ENCODE assay signal across 12 cellular contexts in genomic region chr1:243507001-243507671, GRCh38.
DNase-seq lines count a peak whose midpoint lies in the region; ATAC-seq and TF ChIP-seq lines count a peak whose summit lies in the region.
"Had no signal": no experiment of that assay in that cellular context is flagged by ENCODE, and none has a peak within 500 bp of the region (broad histone marks: within the 10 kb centered on the region; RNA-seq: fewer than 3 reads in every experiment).

No MANE protein-coding gene starts in this region.

- H3K4me1 ChIP-seq in endodermal cell (ENCODE audit: control insufficient read depth, insufficient read depth, low read length), result no peaks in the 10 kb centered on the region
- no peaks in the 10 kb centered on the region for H3K4me1 ChIP-seq in psoas muscle
- H3K4me1 ChIP-seq: parathyroid adenoma, upper lobe of right lung had no signal

- H3K9ac ChIP-seq in endodermal cell (ENCODE audit: extremely low read depth, low read length, poor library complexity, severe bottlenecking), result no peak overlapping the region
- H3K9ac ChIP-seq: parathyroid adenoma had no signal

- no peaks in the 10 kb centered on the region for H3K27me3 Mint-ChIP-seq in endodermal cell (ENCODE audit: insufficient read depth)

- H3K27ac ChIP-seq in endodermal cell (ENCODE audit: low read depth, low read length), result peak overlapping the region; percentile 52
- H3K27ac ChIP-seq in psoas muscle, result no peak overlapping the region
- H3K27ac ChIP-seq: parathyroid adenoma, upper lobe of right lung had no signal

- H3K36me3 ChIP-seq in endodermal cell (ENCODE audit: control insufficient read depth, insufficient read depth, low read length), result no peaks in the 10 kb centered on the region
- peaks cover 0 to 15% of the 10 kb centered on the region in 2 donors for H3K36me3 ChIP-seq in psoas muscle (ENCODE audit: insufficient read depth in 1 of 2, low read depth in 1 of 2)

- H3K27me3 ChIP-seq in endodermal cell (ENCODE audit: control insufficient read depth, insufficient read depth, low read length, poor library complexity, severe bottlenecking) (no peaks in the 10 kb centered on the region), psoas muscle (ENCODE audit: insufficient read depth in 3 of 3, low read length in 2 of 3) (no peaks in the 10 kb centered on the region)
- H3K27me3 ChIP-seq: upper lobe of right lung had no signal

- peaks cover 19% of the 10 kb centered on the region for H3K36me3 Mint-ChIP-seq in endodermal cell (ENCODE audit: low read depth)

- ATAC-seq in HG03108 (IDR thresholded peaks at IDR 0.05; ENCODE audit: unreplicated experiment) (no peak), psoas muscle (no peak)
- ATAC-seq: upper lobe of right lung had no signal

- peak; percentile 33 for DNase-seq in NCI-H2171 treated with DMSO at 0.1 percent for 48 hours (lab: John Stamatoyannopoulos, UW)
- DNase-seq in NCI-H2171 (lab: John Stamatoyannopoulos, UW), result no peak
- DNase-seq in NCI-H1694 treated with DMSO at 0.1 percent for 48 hours (lab: John Stamatoyannopoulos, UW), result peak; percentile 100
- peak; percentile 79 for DNase-seq in endodermal cell
- peak; percentile 79 for DNase-seq in retina
- no peak for DNase-seq in cortex of kidney (lab: John Stamatoyannopoulos, UW)
- DNase-seq in psoas muscle, result no peak
- DNase-seq: activated effector memory CD4-positive, alpha-beta T cell treated with anti-CD3 and anti-CD28 coated beads, Interleukin-2, amount 50 U/mL, for 16 hours; left ventricle myocardium inferior; upper lobe of right lung had no signal

- H3K4me1 Mint-ChIP-seq in endodermal cell, result peaks cover 23% of the 10 kb centered on the region

- TF ChIP-seq CTCF in endodermal cell (conservative IDR thresholded peaks at IDR 0.05) (no peak), psoas muscle (IDR thresholded peaks at IDR 0.05) (no peak)

- H3K4me3 ChIP-seq in endodermal cell (ENCODE audit: low read length) (no peak overlapping the region), psoas muscle (no peak overlapping the region)
- H3K4me3 ChIP-seq: left ventricle myocardium inferior, upper lobe of right lung had no signal

- intact Hi-C loops in psoas muscle (cut with DNase I), result no loop called here

- WGBS in endodermal cell (ENCODE audit: insufficient coverage in 1 of 2, insufficient read length in 1 of 2), 2 experiments, result 58 to 75% methylated on average over 2 to 5 of the region's 5 CpGs
- WGBS in psoas muscle, 3 donors, result 46 to 65% (median 60%) methylated on average over 5 of the region's 5 CpGs

- H3K9me3 ChIP-seq in endodermal cell (ENCODE audit: control insufficient read depth, low read length), result no peaks in the 10 kb centered on the region
- no peaks in the 10 kb centered on the region for H3K9me3 ChIP-seq in psoas muscle
- H3K9me3 ChIP-seq: left ventricle myocardium inferior, upper lobe of right lung had no signal

- no peak overlapping the region for H3K27ac Mint-ChIP-seq in endodermal cell

- no peak overlapping the region for H3K4me3 Mint-ChIP-seq in endodermal cell

- no peaks in the 10 kb centered on the region for H3K9me3 Mint-ChIP-seq in endodermal cell

Comparison
In these comparisons a context has a peak if more than half of its experiments do, and no peak if none do; other contexts are left out.
1. DNase-seq: peak in NCI-H2171 treated with DMSO at 0.1 percent for 48 hours (single experiment), NCI-H1694 treated with DMSO at 0.1 percent for 48 hours (single experiment), endodermal cell (single experiment) and retina (single experiment); none in NCI-H2171 (single experiment), cortex of kidney (single experiment) and psoas muscle (0 of 2).